23 cellular contexts compared by ENCODE assay signal in the genomic region with DNA sequence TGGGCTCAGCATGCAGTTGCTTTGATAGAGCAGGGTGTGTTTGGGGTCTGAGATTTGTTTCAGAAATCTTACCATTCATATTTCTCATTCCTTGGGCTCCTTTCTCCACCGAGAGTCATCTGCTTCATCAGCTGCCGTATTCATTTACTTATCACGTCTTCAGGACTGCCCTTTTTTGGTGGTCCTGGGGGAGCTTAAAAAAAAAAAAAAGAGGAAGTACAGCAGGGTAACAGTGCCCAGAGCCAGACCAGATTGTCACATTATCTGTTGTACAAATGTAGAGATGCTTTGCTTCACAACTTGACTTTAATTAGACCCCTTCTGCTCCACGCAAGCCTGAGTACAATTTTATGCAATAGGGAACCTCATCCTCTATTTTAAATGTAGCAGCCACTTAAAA.
DNase-seq lines count a peak whose midpoint lies in the region; ATAC-seq and TF ChIP-seq lines count a peak whose summit lies in the region.
"Had no signal": no experiment of that assay in that cellular context is flagged by ENCODE, and none has a peak within 500 bp of the region (broad histone marks: within the 10 kb centered on the region; RNA-seq: fewer than 3 reads in every experiment).

No MANE protein-coding gene starts in this region.

- peaks cover 40 to 82% (median 63%) of the 10 kb centered on the region in 10 experiments for H3K4me1 ChIP-seq in BLaER1 treated with 17β-estradiol and CSF1 and Interleukin-3, amounts not matched to agents 10 nM and 100 nM
- H3K4me1 ChIP-seq in gastrocnemius medialis, result peaks cover 38 to 45% of the 10 kb centered on the region in 2 donors
- peaks cover 4% of the 10 kb centered on the region; the same call in 1 of the 2 replicates for H3K4me1 ChIP-seq in BE2C
- H3K4me1 ChIP-seq: lower lobe of right lung had no signal

- TF ChIP-seq POLR2A in NB4 (IDR thresholded peaks at IDR 0.05; ENCODE audit: extremely low read depth, insufficient read length), result no peak
- no peak for TF ChIP-seq POLR2A in gastrocnemius medialis (IDR thresholded peaks at IDR 0.05)

- peak overlapping the region in 9 of 11 experiments; percentile 39 to 79 (median 69); a peak in 18 of 22 replicates for H3K27ac ChIP-seq in BLaER1 treated with 17β-estradiol and CSF1 and Interleukin-3, amounts not matched to agents 10 nM and 100 nM
- H3K27ac ChIP-seq in caudate nucleus (ENCODE audit: low read depth, low read length) (peak overlapping the region; percentile 58), gastrocnemius medialis (peak overlapping the region; percentile 34 to 94 (median 70))
- H3K27ac ChIP-seq: hepatocyte, lower lobe of right lung, testis had no signal

- no peak overlapping the region for H3K4me3 ChIP-seq in BLaER1 treated with 17β-estradiol and CSF1 and Interleukin-3, amounts not matched to agents 10 nM and 100 nM
- H3K4me3 ChIP-seq in NB4 (ENCODE audit: low read depth, low read length), result no peak overlapping the region
- no peak overlapping the region for H3K4me3 ChIP-seq in gastrocnemius medialis
- no peak overlapping the region for H3K4me3 ChIP-seq in BE2C (ENCODE audit: low read depth, low read length)
- H3K4me3 ChIP-seq: hepatocyte, lower lobe of right lung, testis had no signal

- H3K9me3 ChIP-seq in BLaER1 treated with 17β-estradiol and CSF1 and Interleukin-3, amounts not matched to agents 10 nM and 100 nM (replicated peaks in 1 of 11), result no peaks in the 10 kb centered on the region
- no peaks in the 10 kb centered on the region for H3K9me3 ChIP-seq in gastrocnemius medialis
- no peaks in the 10 kb centered on the region for H3K9me3 ChIP-seq in BE2C
- H3K9me3 ChIP-seq: lower lobe of right lung, testis had no signal

- DNase-seq in NB4 (ENCODE audit: low read depth), result peak; percentile 40
- no peak for DNase-seq in caudate nucleus (lab: John Stamatoyannopoulos, UW)
- DNase-seq in gastrocnemius medialis, result no peak
- DNase-seq in HuH-7 (ENCODE audit: low spot score), result no peak
- DNase-seq in BE2C, result no peak
- DNase-seq in stimulated activated CD4-positive, alpha-beta T cell treated with anti-CD3 and anti-CD28 coated beads, Interleukin-4, amount 100 ng/mL, for 1 hour, result no peak
- DNase-seq: activated CD8-positive, alpha-beta memory T cell treated with anti-CD3 and anti-CD28 coated beads, Interleukin-2, amount 10 ng/mL, durations not matched to agents 7 days and 5 days; activated gamma-delta T cell treated with Interleukin-2 at 50 U/mL for 16 hours; activated naive CD8-positive, alpha-beta T cell treated with anti-CD3 and anti-CD28 coated beads, Interleukin-2, amount 50 U/mL, for 24 hours; activated T-cell treated with anti-CD3 and anti-CD28 coated beads, Interleukin-2, amount 50 U/mL, for 4 hours; DMS53; H9; kidney glomerular epithelial cell; lower lobe of right lung; NCI-H1048; NCI-H1694; NCI-H82; nephron progenitor cell; stimulated activated naive CD4-positive, alpha-beta T cell; T-cell; testis had no signal

- H4K20me1 ChIP-seq in BLaER1 treated with 17β-estradiol and CSF1 and Interleukin-3, amounts not matched to agents 10 nM and 100 nM, result no peaks in the 10 kb centered on the region

- peak overlapping the region; percentile 34 to 83 (median 75) for H3K4me2 ChIP-seq in BLaER1 treated with 17β-estradiol and CSF1 and Interleukin-3, amounts not matched to agents 10 nM and 100 nM
- H3K4me2 ChIP-seq: hepatocyte had no signal

- H3K36me3 ChIP-seq in BLaER1 treated with 17β-estradiol and CSF1 and Interleukin-3, amounts not matched to agents 10 nM and 100 nM, result peaks cover 24 to 90% (median 67%) of the 10 kb centered on the region in 11 experiments
- H3K36me3 ChIP-seq in gastrocnemius medialis (no peaks in the 10 kb centered on the region), BE2C (no peaks in the 10 kb centered on the region)

- in situ Hi-C loops in gastrocnemius medialis (cut with MboI; ENCODE audit: low sequenced_read_pairs in 4 of 4), result no loop called here

- TF ChIP-seq CTCF in NB4 (IDR thresholded peaks at IDR 0.05; ENCODE audit: low read depth, low read length) (no peak), gastrocnemius medialis (IDR thresholded peaks at IDR 0.05 in 4 of 5, conservative IDR thresholded peaks at IDR 0.05 in 1 of 5) (no peak), BE2C (IDR thresholded peaks at IDR 0.05; ENCODE audit: low read depth, low read length) (no peak)

- peak overlapping the region in 8 of 11 experiments; percentile 24 to 75 (median 46); a peak in 12 of 22 replicates for H3K9ac ChIP-seq in BLaER1 treated with 17β-estradiol and CSF1 and Interleukin-3, amounts not matched to agents 10 nM and 100 nM

- no peaks in the 10 kb centered on the region for H3K27me3 ChIP-seq in BLaER1 treated with 17β-estradiol and CSF1 and Interleukin-3, amounts not matched to agents 10 nM and 100 nM
- H3K27me3 ChIP-seq in gastrocnemius medialis (no peaks in the 10 kb centered on the region), BE2C (no peaks in the 10 kb centered on the region)
- H3K27me3 ChIP-seq: hepatocyte, testis had no signal

- peak; percentile 28 to 47 for ATAC-seq in gastrocnemius medialis
- ATAC-seq: activated CD8-positive, alpha-beta memory T cell treated with anti-CD3 and anti-CD28 coated beads, Interleukin-2, amount 10 ng/mL, durations not matched to agents 7 days and 5 days; activated naive CD8-positive, alpha-beta T cell treated with anti-CD3 and anti-CD28 coated beads, Interleukin-2, amount 50 U/mL, for 24 hours; activated T-cell treated with anti-CD3 and anti-CD28 coated beads, Interleukin-2, amount 50 U/mL, for 4 hours; lower lobe of right lung; T-cell had no signal

- intact Hi-C loops in gastrocnemius medialis (cut with DNase I; ENCODE audit: low total_unique reads), result no loop called here
